In the genomic region with DNA sequence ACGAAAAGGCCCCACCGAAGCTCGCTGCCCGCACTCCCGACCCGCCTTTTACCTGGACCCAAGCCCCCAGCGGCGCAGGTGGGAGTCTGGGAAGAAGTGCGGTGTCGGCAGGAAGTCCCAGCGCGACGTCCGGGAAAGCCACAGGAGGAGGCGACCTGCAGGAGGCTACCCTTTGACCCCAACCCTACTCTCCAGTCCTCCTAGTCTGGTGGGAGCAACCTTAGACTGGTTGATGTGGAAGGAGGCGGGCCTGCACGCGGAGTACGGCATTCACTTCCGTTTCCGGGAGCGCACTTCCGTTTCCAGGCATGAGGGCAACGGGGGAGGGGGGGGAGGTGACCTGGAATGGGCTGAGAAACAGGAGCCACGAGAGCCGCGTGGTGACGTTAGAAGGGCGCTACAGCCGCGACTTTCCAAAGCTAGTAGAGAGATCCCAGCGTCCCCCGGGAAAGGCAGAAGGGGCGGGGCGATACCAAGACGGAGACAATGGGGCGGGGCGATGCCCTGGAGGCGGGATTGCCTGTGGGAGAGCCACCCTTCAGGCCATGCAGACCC, we compare ENCODE assay signal across 8 cellular contexts. TPM values are rescaled to one million over a fixed set of nuclear protein-coding genes. Genes with fewer than 3 reads are reported as not detected.
DNase-seq lines count a peak whose midpoint lies in the region; FAIRE-seq and TF ChIP-seq lines count a peak whose summit lies in the region.

No MANE protein-coding gene starts in this region.

- TF ChIP-seq POLR2A in GM12892 (IDR thresholded peaks at IDR 0.05; ENCODE audit: low read depth, low read length), result no peak

- FAIRE-seq in GM12892 (lab: Jason Lieb, UNC), result no peak

- peak; percentile 38 for DNase-seq in GM20000 (ENCODE audit: low spot score)
- peak; percentile 93 for DNase-seq in SK-N-DZ (ENCODE audit: low spot score)
- DNase-seq in amniotic stem cell (lab: John Stamatoyannopoulos, UW), result peak; percentile 85
- DNase-seq in stimulated activated CD4-positive, alpha-beta T cell treated with anti-CD3 and anti-CD28 coated beads, Interleukin-1b, Interleukin-23, amount 100 ng/mL, for 24 hours (ENCODE audit: low read depth in 4 of 4, low spot score in 1 of 4), result peak; percentile 15 to 51 (median 30)
- no peak for DNase-seq in HT-29 (ENCODE audit: low spot score)
- no peak for DNase-seq in NCI-H2029 treated with DMSO at 0.1 percent for 48 hours (lab: John Stamatoyannopoulos, UW)
- DNase-seq in GM12892 (ENCODE audit: insufficient read length), result no peak

- H3K9me3 ChIP-seq in iPS-18a (ENCODE audit: control insufficient read depth, low read depth, low read length), result peaks cover 60% of the 10 kb centered on the region

- no peak overlapping the region for H3K27ac ChIP-seq in iPS-18a (ENCODE audit: low read length)

- no peaks in the 10 kb centered on the region for H3K36me3 ChIP-seq in iPS-18a (ENCODE audit: control insufficient read depth, low read depth, low read length)

- H3K9ac ChIP-seq in iPS-18a (ENCODE audit: low read length), result no peak overlapping the region

- peak overlapping the region; percentile 39 for H3K4me3 ChIP-seq in iPS-18a (ENCODE audit: low read length)

- no peaks in the 10 kb centered on the region for H3K27me3 ChIP-seq in iPS-18a (ENCODE audit: control insufficient read depth, insufficient read depth, low read length)

- H3K4me1 ChIP-seq in iPS-18a (ENCODE audit: control insufficient read depth, low read depth, low read length), result no peaks in the 10 kb centered on the region

- no peak for TF ChIP-seq CTCF in GM20000 (IDR thresholded peaks at IDR 0.05; ENCODE audit: extremely low read depth, missing control alignments)

RNA-seq across cellular contexts. Expression of gene ZNF266, which starts 28.5 kb away (rescaled TPM):
- 25.1 and 30.7 TPM in 2 replicates for polyA plus RNA-seq in SK-N-DZ (2014; cell fraction: cytosol; rRNA removed)
- 148 and 162 TPM in 2 replicates for polyA plus RNA-seq in SK-N-DZ (2014; cell fraction: nucleus; rRNA removed)
- total RNA-seq in HT-29 (2014; rRNA removed; shearing (Covaris generic)), result 3.4 and 5.2 TPM in 2 replicates
- 39.5 TPM for polyA plus RNA-seq in GM12892 (2012; ENCODE audit: missing spikeins)

RNA-seq across cellular contexts. Expression of gene ZNF177, which starts 44.1 kb away (rescaled TPM):
- polyA plus RNA-seq in SK-N-DZ (2014; cell fraction: cytosol; rRNA removed), result 4.0 and 5.2 TPM in 2 replicates
- polyA plus RNA-seq in SK-N-DZ (2014; cell fraction: nucleus; rRNA removed), result 10.2 and 16.7 TPM in 2 replicates
- 0.03 and 0.18 TPM in 2 replicates for total RNA-seq in HT-29 (2014; rRNA removed; shearing (Covaris generic))
- polyA plus RNA-seq in GM12892 (2012; ENCODE audit: missing spikeins), result 0.66 TPM

Comparison
In these comparisons a context has a peak if more than half of its experiments do, and no peak if none do; other contexts are left out.
1. DNase-seq: peak in GM20000 (single experiment), SK-N-DZ (single experiment), amniotic stem cell (single experiment) and stimulated activated CD4-positive, alpha-beta T cell treated with anti-CD3 and anti-CD28 coated beads, Interleukin-1b, Interleukin-23, amount 100 ng/mL, for 24 hours (4 of 4); none in HT-29 (single experiment), NCI-H2029 treated with DMSO at 0.1 percent for 48 hours (single experiment) and GM12892 (single experiment).